Comparison of ENCODE assay signal across 1 cellular context in genomic region chr14:95503365-95504134, GRCh38.
TF ChIP-seq lines count a peak whose summit lies in the region.

No MANE protein-coding gene starts in this region.

TF ChIP-seq in GM12878, 131 proteins besides CTCF, POLR2A, EP300 and RAD21 (continued from another document and continues in another):
- TF ChIP-seq, protein P1, sequence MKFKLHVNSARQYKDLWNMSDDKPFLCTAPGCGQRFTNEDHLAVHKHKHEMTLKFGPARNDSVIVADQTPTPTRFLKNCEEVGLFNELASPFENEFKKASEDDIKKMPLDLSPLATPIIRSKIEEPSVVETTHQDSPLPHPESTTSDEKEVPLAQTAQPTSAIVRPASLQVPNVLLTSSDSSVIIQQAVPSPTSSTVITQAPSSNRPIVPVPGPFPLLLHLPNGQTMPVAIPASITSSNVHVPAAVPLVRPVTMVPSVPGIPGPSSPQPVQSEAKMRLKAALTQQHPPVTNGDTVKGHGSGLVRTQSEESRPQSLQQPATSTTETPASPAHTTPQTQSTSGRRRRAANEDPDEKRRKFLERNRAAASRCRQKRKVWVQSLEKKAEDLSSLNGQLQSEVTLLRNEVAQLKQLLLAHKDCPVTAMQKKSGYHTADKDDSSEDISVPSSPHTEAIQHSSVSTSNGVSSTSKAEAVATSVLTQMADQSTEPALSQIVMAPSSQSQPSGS (IDR thresholded peaks at IDR 0.05; ENCODE audit: low read length), result peak; percentile 66; the same call in 1 of the 2 replicates
- TF ChIP-seq, protein P2, sequence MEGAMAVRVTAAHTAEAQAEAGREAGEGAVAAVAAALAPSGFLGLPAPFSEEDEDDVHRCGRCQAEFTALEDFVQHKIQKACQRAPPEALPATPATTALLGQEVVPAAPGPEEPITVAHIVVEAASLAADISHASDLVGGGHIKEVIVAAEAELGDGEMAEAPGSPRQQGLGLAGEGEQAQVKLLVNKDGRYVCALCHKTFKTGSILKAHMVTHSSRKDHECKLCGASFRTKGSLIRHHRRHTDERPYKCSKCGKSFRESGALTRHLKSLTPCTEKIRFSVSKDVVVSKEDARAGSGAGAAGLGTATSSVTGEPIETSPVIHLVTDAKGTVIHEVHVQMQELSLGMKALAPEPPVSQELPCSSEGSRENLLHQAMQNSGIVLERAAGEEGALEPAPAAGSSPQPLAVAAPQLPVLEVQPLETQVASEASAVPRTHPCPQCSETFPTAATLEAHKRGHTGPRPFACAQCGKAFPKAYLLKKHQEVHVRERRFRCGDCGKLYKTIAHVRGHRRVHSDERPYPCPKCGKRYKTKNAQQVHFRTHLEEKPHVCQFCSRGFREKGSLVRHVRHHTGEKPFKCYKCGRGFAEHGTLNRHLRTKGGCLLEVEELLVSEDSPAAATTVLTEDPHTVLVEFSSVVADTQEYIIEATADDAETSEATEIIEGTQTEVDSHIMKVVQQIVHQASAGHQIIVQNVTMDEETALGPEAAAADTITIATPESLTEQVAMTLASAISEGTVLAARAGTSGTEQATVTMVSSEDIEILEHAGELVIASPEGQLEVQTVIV (IDR thresholded peaks at IDR 0.05; ENCODE audit: borderline replicate concordance, partially characterized antibody), result no peak
- TF ChIP-seq CHD2 (IDR thresholded peaks at IDR 0.05; ENCODE audit: borderline replicate concordance, low read depth, low read length), result no peak
- no peak for TF ChIP-seq MAX (IDR thresholded peaks at IDR 0.05; ENCODE audit: low read depth, low read length)
- TF ChIP-seq ZZZ3 (IDR thresholded peaks at IDR 0.05; ENCODE audit: control insufficient read depth, insufficient read length, low read depth), result no peak
- TF ChIP-seq MEF2A (IDR thresholded peaks at IDR 0.05; ENCODE audit: insufficient read depth, low read depth, low read length), result peak; percentile 88
- no peak for TF ChIP-seq CHD1 (IDR thresholded peaks at IDR 0.05; ENCODE audit: low read depth, low read length)
- no peak for TF ChIP-seq ETV6 (conservative IDR thresholded peaks at IDR 0.05 in 1 of 2, IDR thresholded peaks at IDR 0.05 in 1 of 2; ENCODE audit: borderline replicate concordance in 1 of 2, low read depth in 1 of 2)
- peak; percentile 73 for TF ChIP-seq ATF7 (IDR thresholded peaks at IDR 0.05; ENCODE audit: low read depth)
- TF ChIP-seq BCL11A (IDR thresholded peaks at IDR 0.05; ENCODE audit: low read depth, low read length), result 0 out of 2 replicates have a peak, but pooled peaks have one; percentile 20
- TF ChIP-seq, protein P3, sequence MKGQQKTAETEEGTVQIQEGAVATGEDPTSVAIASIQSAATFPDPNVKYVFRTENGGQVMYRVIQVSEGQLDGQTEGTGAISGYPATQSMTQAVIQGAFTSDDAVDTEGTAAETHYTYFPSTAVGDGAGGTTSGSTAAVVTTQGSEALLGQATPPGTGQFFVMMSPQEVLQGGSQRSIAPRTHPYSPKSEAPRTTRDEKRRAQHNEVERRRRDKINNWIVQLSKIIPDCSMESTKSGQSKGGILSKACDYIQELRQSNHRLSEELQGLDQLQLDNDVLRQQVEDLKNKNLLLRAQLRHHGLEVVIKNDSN (IDR thresholded peaks at IDR 0.05; ENCODE audit: borderline replicate concordance, extremely low read length, insufficient read depth, low read depth, low read length), result no peak
- no peak for TF ChIP-seq HSF1 (IDR thresholded peaks at IDR 0.05; ENCODE audit: low read depth, low read length)
- no peak for TF ChIP-seq PAX8 (IDR thresholded peaks at IDR 0.05)
- no peak for TF ChIP-seq SUZ12 (IDR thresholded peaks at IDR 0.05; ENCODE audit: unreplicated experiment)
- TF ChIP-seq, protein P4, sequence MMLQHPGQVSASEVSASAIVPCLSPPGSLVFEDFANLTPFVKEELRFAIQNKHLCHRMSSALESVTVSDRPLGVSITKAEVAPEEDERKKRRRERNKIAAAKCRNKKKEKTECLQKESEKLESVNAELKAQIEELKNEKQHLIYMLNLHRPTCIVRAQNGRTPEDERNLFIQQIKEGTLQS (IDR thresholded peaks at IDR 0.05; ENCODE audit: borderline replicate concordance, extremely low read depth, low read depth, low read length), result no peak
- TF ChIP-seq PRDM15 (CRISPR knock-in tag; IDR thresholded peaks at IDR 0.05), result no peak
- no peak for TF ChIP-seq SMC3 (IDR thresholded peaks at IDR 0.05; ENCODE audit: borderline replicate concordance, low read length)
- TF ChIP-seq SUPT20H (IDR thresholded peaks at IDR 0.05; ENCODE audit: borderline replicate concordance, control insufficient read depth, low read depth, low read length), result no peak
- no peak for TF ChIP-seq TAF1 (IDR thresholded peaks at IDR 0.05; ENCODE audit: borderline replicate concordance, low read depth, low read length)
- TF ChIP-seq MYB (IDR thresholded peaks at IDR 0.05; ENCODE audit: borderline replicate concordance, low read depth, low read length), result no peak
- no peak for TF ChIP-seq BMI1 (IDR thresholded peaks at IDR 0.05; ENCODE audit: borderline replicate concordance)
- 0 out of 2 replicates have a peak, but pooled peaks have one; percentile 55 for TF ChIP-seq RB1 (IDR thresholded peaks at IDR 0.05; ENCODE audit: borderline replicate concordance)
- no peak for TF ChIP-seq CBX3 (IDR thresholded peaks at IDR 0.05; ENCODE audit: borderline replicate concordance, low read depth)
- TF ChIP-seq NRF1 (conservative IDR thresholded peaks at IDR 0.05; ENCODE audit: low read depth, low read length), result no peak
- no peak for TF ChIP-seq MTA3 (IDR thresholded peaks at IDR 0.05; ENCODE audit: borderline replicate concordance, low read length)
- TF ChIP-seq NR2F1 (conservative IDR thresholded peaks at IDR 0.05), result no peak
- TF ChIP-seq ZNF687 (IDR thresholded peaks at IDR 0.05), result no peak
- no peak for TF ChIP-seq ZNF217 (IDR thresholded peaks at IDR 0.05)
- TF ChIP-seq E2F4 (IDR thresholded peaks at IDR 0.05; ENCODE audit: low read depth, low read length), result no peak
- peak; percentile 96 for TF ChIP-seq NFXL1 (IDR thresholded peaks at IDR 0.05; ENCODE audit: borderline replicate concordance)
- no peak for TF ChIP-seq BCL3 (IDR thresholded peaks at IDR 0.05; ENCODE audit: borderline replicate concordance, insufficient read depth, low read depth, low read length, poor library complexity, severe bottlenecking)
- no peak for TF ChIP-seq SMAD5 (IDR thresholded peaks at IDR 0.05; ENCODE audit: low read depth)
- TF ChIP-seq NFYA (IDR thresholded peaks at IDR 0.05; ENCODE audit: borderline replicate concordance, low read depth, low read length), result no peak
- TF ChIP-seq CREB1 (IDR thresholded peaks at IDR 0.05; ENCODE audit: low read depth), result peak; percentile 32; the same call in 1 of the 2 replicates
- no peak; a peak in 1 of 4 replicates for TF ChIP-seq IKZF2 (IDR thresholded peaks at IDR 0.05)
- no peak for TF ChIP-seq USF2 (IDR thresholded peaks at IDR 0.05; ENCODE audit: borderline replicate concordance, low read depth, low read length)
